ENCODE assay signal across 15 cellular contexts in the genomic region with DNA sequence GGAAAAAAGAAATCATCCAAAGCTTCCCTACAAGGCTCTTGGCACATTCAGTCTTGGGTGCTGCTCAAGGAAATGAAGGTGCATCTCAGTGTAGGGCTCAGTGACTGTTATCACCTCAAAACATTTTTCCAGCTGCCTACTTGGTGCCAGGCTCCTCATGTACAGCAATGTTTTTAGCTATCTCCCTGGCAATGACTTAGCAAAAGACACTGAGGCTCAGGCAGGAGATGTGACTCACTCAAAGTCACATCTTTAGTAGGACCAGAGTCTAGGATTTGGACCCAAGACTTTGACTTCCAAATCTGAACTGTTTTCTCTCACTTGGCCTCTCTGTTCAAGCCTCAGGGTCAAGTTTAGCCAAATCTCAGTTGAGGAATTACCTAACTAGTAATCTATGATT.
"Had no signal": no experiment of that assay in that cellular context is flagged by ENCODE, and none has a peak within 500 bp of the region (broad histone marks: within the 10 kb centered on the region; RNA-seq: fewer than 3 reads in every experiment).

No MANE protein-coding gene starts in this region.

- H3K9me3 Mint-ChIP-seq: activated CD4-positive, alpha-beta T cell treated with anti-CD3 and anti-CD28 coated beads, Interleukin-2, amount 10 ng/mL, durations not matched to agents 24 days and 14 days; activated CD8-positive, alpha-beta T cell treated with anti-CD3 and anti-CD28 coated beads for 36 hours; natural killer cell; stimulated activated naive CD8-positive, alpha-beta T cell treated with anti-CD3 and anti-CD28 coated beads, Interleukin-15, amount 100 ng/mL, for 72 hours; type B pancreatic cell had no signal

- ATAC-seq: activated CD8-positive, alpha-beta T cell treated with anti-CD3 and anti-CD28 coated beads for 36 hours; foreskin keratinocyte; left lobe of liver; natural killer cell; pancreas; right lobe of liver; stimulated activated naive CD8-positive, alpha-beta T cell treated with anti-CD3 and anti-CD28 coated beads, Interleukin-15, amount 100 ng/mL, for 72 hours had no signal

- DNase-seq: activated CD4-positive, alpha-beta T cell treated with anti-CD3 and anti-CD28 coated beads, Interleukin-2, amount 10 ng/mL, durations not matched to agents 24 days and 14 days; activated CD8-positive, alpha-beta T cell treated with anti-CD3 and anti-CD28 coated beads for 36 hours; activated gamma-delta T cell treated with Interleukin-2 at 50 U/mL for 16 hours; amniotic stem cell; dermis blood vessel endothelial cell; foreskin keratinocyte; islet precursor cell; natural killer cell; pancreas; right lobe of liver; stimulated activated CD4-positive, alpha-beta T cell treated with anti-CD3 and anti-CD28 coated beads, Interleukin-4, amount 100 ng/mL, for 1 hour; stimulated activated naive CD8-positive, alpha-beta T cell treated with anti-CD3 and anti-CD28 coated beads, Interleukin-15, amount 100 ng/mL, for 72 hours had no signal

- H3K27ac Mint-ChIP-seq: activated CD4-positive, alpha-beta T cell treated with anti-CD3 and anti-CD28 coated beads, Interleukin-2, amount 10 ng/mL, durations not matched to agents 24 days and 14 days; activated CD8-positive, alpha-beta T cell treated with anti-CD3 and anti-CD28 coated beads for 36 hours; activated naive CD8-positive, alpha-beta T cell; natural killer cell; stimulated activated naive CD8-positive, alpha-beta T cell treated with anti-CD3 and anti-CD28 coated beads, Interleukin-15, amount 100 ng/mL, for 72 hours; type B pancreatic cell had no signal

- H3K36me3 Mint-ChIP-seq: natural killer cell, type B pancreatic cell had no signal
